Comparison of ENCODE assay signal across 25 cellular contexts in genomic region chr22:28581020-28581419, GRCh38.
DNase-seq lines count a peak whose midpoint lies in the region; ATAC-seq, FAIRE-seq and TF ChIP-seq lines count a peak whose summit lies in the region.
"Had no signal": no experiment of that assay in that cellular context is flagged by ENCODE, and none has a peak within 500 bp of the region (broad histone marks: within the 10 kb centered on the region; RNA-seq: fewer than 3 reads in every experiment).

No MANE protein-coding gene starts in this region.

- H4K20me1 ChIP-seq in OCI-LY3 (ENCODE audit: insufficient read depth, low read length), result no peaks in the 10 kb centered on the region
- H4K20me1 ChIP-seq: BLaER1 had no signal

- peaks cover 5% of the 10 kb centered on the region for H3K36me3 Mint-ChIP-seq in mesothelial cell of epicardium
- H3K36me3 Mint-ChIP-seq: CD4-positive, CD25-positive, alpha-beta regulatory T cell; T-cell had no signal

- intact Hi-C loops in heart right ventricle (cut with DNase I), result loop anchor here in 2 of 10 donors (10.0 kb wide), 2 partner anchors 126 to 136 kb away; no protein-coding TSS in a partner anchor

- peaks cover 15% of the 10 kb centered on the region for H3K4me1 ChIP-seq in OCI-LY3 (ENCODE audit: low read length)
- peaks cover 0 to 14% (median 0%) of the 10 kb centered on the region in 9 donors for H3K4me1 ChIP-seq in heart right ventricle
- H3K4me1 ChIP-seq: BLaER1, SJCRH30 had no signal

- DNase-seq in GDM1 (lab: John Stamatoyannopoulos, UW) (peak; percentile 35), Kasumi-1 (lab: John Stamatoyannopoulos, UW) (peak; percentile 42 to 45), mesothelial cell of epicardium (ENCODE audit: low spot score in 2 of 2, unreplicated experiment in 2 of 2) (no peak), heart right ventricle (no peak), frontal cortex (ENCODE audit: low spot score in 2 of 2) (no peak)
- DNase-seq: CD4-positive, CD25-positive, alpha-beta regulatory T cell; DMS153; DND-41; H9; KG1; MM.1S; NCI-H1105; NCI-H1436 treated with DMSO at 0.1 percent for 48 hours; NCI-H1930; NCI-H446 treated with DMSO at 0.1 percent for 48 hours; NCI-H526; PC-3; SJCRH30; T-cell had no signal

- peak overlapping the region; percentile 41; the same call in 1 of the 2 replicates for H2AFZ ChIP-seq in OCI-LY3 (ENCODE audit: low read depth, low read length)
- H2AFZ ChIP-seq: GM23338 had no signal

- H3K9me3 Mint-ChIP-seq in mesothelial cell of epicardium, result peaks cover 8% of the 10 kb centered on the region
- H3K9me3 Mint-ChIP-seq: CD4-positive, CD25-positive, alpha-beta regulatory T cell; GM23338; H9; T-cell had no signal

- no peaks in the 10 kb centered on the region for H3K9me3 ChIP-seq in OCI-LY3 (ENCODE audit: insufficient read depth, low read length)
- no peaks in the 10 kb centered on the region for H3K9me3 ChIP-seq in heart right ventricle
- H3K9me3 ChIP-seq: BLaER1, SJCRH30 had no signal

- H3K9ac ChIP-seq in OCI-LY3 (ENCODE audit: low read length), result peak overlapping the region; percentile 5; the same call in 1 of the 2 replicates
- H3K9ac ChIP-seq: BLaER1 had no signal

- H3K36me3 ChIP-seq in OCI-LY3 (replicated peaks; ENCODE audit: low read depth, low read length) (no peaks in the 10 kb centered on the region), heart right ventricle (no peaks in the 10 kb centered on the region)
- H3K36me3 ChIP-seq: BLaER1, SJCRH30 had no signal

- TF ChIP-seq CTCF in OCI-LY3 (IDR thresholded peaks at IDR 0.05; ENCODE audit: low read depth, low read length) (no peak), mesothelial cell of epicardium (IDR thresholded peaks at IDR 0.05; ENCODE audit: unreplicated experiment) (no peak), heart right ventricle (IDR thresholded peaks at IDR 0.05) (no peak)

- peak overlapping the region; percentile 51 for H3K27ac Mint-ChIP-seq in mesothelial cell of epicardium
- H3K27ac Mint-ChIP-seq: CD4-positive, CD25-positive, alpha-beta regulatory T cell; GM23338; T-cell had no signal

- H3K27me3 ChIP-seq in OCI-LY3 (ENCODE audit: low read depth, low read length), result no peaks in the 10 kb centered on the region
- no peaks in the 10 kb centered on the region for H3K27me3 ChIP-seq in heart right ventricle
- H3K27me3 ChIP-seq: BLaER1, SJCRH30 had no signal

- H3K79me2 ChIP-seq in OCI-LY3 (ENCODE audit: low read length), result no peaks in the 10 kb centered on the region

- peak overlapping the region; percentile 30 for H3K27ac ChIP-seq in OCI-LY3 (ENCODE audit: low read length)
- no peak overlapping the region for H3K27ac ChIP-seq in heart right ventricle
- H3K27ac ChIP-seq: BLaER1, SJCRH30 had no signal

- WGBS in heart right ventricle, 2 donors, result 88 to 92% methylated on average over 8 of the region's 8 CpGs

- no peak for ATAC-seq in HG03108 (IDR thresholded peaks at IDR 0.05; ENCODE audit: unreplicated experiment)
- no peak for ATAC-seq in heart right ventricle
- ATAC-seq in HG02623 (IDR thresholded peaks at IDR 0.05; ENCODE audit: unreplicated experiment), result no peak
- ATAC-seq: GM23338, PC-3, T-cell had no signal

- peak overlapping the region; percentile 44 for H3K4me2 ChIP-seq in OCI-LY3 (ENCODE audit: low read length)
- H3K4me2 ChIP-seq: BLaER1, GM23338 had no signal

- H3K4me3 Mint-ChIP-seq in mesothelial cell of epicardium, result no peak overlapping the region
- H3K4me3 Mint-ChIP-seq: CD4-positive, CD25-positive, alpha-beta regulatory T cell; GM23338; H9; T-cell had no signal

- H3K4me3 ChIP-seq in OCI-LY3 (ENCODE audit: low read length), result peak overlapping the region; percentile 13; the same call in 1 of the 2 replicates
- H3K4me3 ChIP-seq in heart right ventricle, result no peak overlapping the region
- H3K4me3 ChIP-seq: BLaER1, GM23338, SJCRH30 had no signal

- FAIRE-seq in frontal cortex (lab: Jason Lieb, UNC), result no peak
- FAIRE-seq: HTR-8/SVneo had no signal

- H3K4me1 Mint-ChIP-seq in mesothelial cell of epicardium, result peaks cover 24% of the 10 kb centered on the region
- H3K4me1 Mint-ChIP-seq: CD4-positive, CD25-positive, alpha-beta regulatory T cell; T-cell had no signal

- H3K27me3 Mint-ChIP-seq in mesothelial cell of epicardium (ENCODE audit: low read depth), result no peaks in the 10 kb centered on the region

Comparison
In these comparisons a context has a peak if more than half of its experiments do, and no peak if none do; other contexts are left out.
1. DNase-seq: peak in GDM1 (single experiment) and Kasumi-1 (2 of 2); none in mesothelial cell of epicardium (0 of 2), heart right ventricle (0 of 2) and frontal cortex (0 of 2).